In genomic region chr1:51433972-51434510, GRCh38 we compare ENCODE assay signal across 11 cellular contexts.
DNase-seq lines count a peak whose midpoint lies in the region; ATAC-seq and TF ChIP-seq lines count a peak whose summit lies in the region.
"Had no signal": no experiment of that assay in that cellular context is flagged by ENCODE, and none has a peak within 500 bp of the region (broad histone marks: within the 10 kb centered on the region; RNA-seq: fewer than 3 reads in every experiment).

No MANE protein-coding gene starts in this region.

- TF ChIP-seq CTCF in PC-9 (conservative IDR thresholded peaks at IDR 0.05) (no peak), dorsolateral prefrontal cortex (IDR thresholded peaks at IDR 0.05 in 54 of 56, conservative IDR thresholded peaks at IDR 0.05 in 2 of 56; ENCODE audit: low read depth in 1 of 56, partially characterized antibody in 56 of 56) (no peak)

- peaks cover 36% of the 10 kb centered on the region for H3K36me3 Mint-ChIP-seq in activated CD4-positive, alpha-beta T cell treated with anti-CD3 and anti-CD28 coated beads, Interleukin-2, amount 10 ng/mL, durations not matched to agents 24 days and 14 days (ENCODE audit: low read depth)

- no peaks in the 10 kb centered on the region for H3K79me2 ChIP-seq in PC-9 (ENCODE audit: low read depth)

- H3K9me2 ChIP-seq in PC-9 (ENCODE audit: insufficient read depth): no peaks in the 10 kb centered on the region

- CTCF ChIA-PET in PC-9 (lab: Charles Lee): interaction anchor here (0.6 kb wide), 1 partner anchor 15 kb away, joined by 4 read pairs; no protein-coding TSS in a partner anchor

- H3K4me3 Mint-ChIP-seq in activated CD4-positive, alpha-beta T cell treated with anti-CD3 and anti-CD28 coated beads, Interleukin-2, amount 10 ng/mL, durations not matched to agents 24 days and 14 days: peak overlapping the region; percentile 28

- H3K27me3 Mint-ChIP-seq in activated CD4-positive, alpha-beta T cell treated with anti-CD3 and anti-CD28 coated beads, Interleukin-2, amount 10 ng/mL, durations not matched to agents 24 days and 14 days: no peaks in the 10 kb centered on the region

- H3K4me3 ChIP-seq in PC-9: no peak overlapping the region
- no peak overlapping the region for H3K4me3 ChIP-seq in dorsolateral prefrontal cortex
- H3K4me3 ChIP-seq in skin epidermis: no peak overlapping the region

- no peak overlapping the region for H3K4me2 ChIP-seq in PC-9

- intact Hi-C loops in activated CD4-positive, alpha-beta T cell treated with anti-CD3 and anti-CD28 coated beads, Interleukin-2, amount 10 ng/mL, durations not matched to agents 24 days and 14 days (cut with micrococcal nuclease): no loop called here
- intact Hi-C loops in PC-9 (cut with micrococcal nuclease; ENCODE audit: unreplicated experiment): no loop called here
- intact Hi-C loops in dorsolateral prefrontal cortex (cut with DNase I): no loop called here

- no peaks in the 10 kb centered on the region for H4K20me1 ChIP-seq in PC-9 (ENCODE audit: insufficient read depth)

- no peak for DNase-seq in activated CD4-positive, alpha-beta T cell treated with anti-CD3 and anti-CD28 coated beads, Interleukin-2, amount 10 ng/mL, durations not matched to agents 24 days and 14 days
- no peak for DNase-seq in activated CD4-positive, alpha-beta T cell treated with anti-CD3 and anti-CD28 coated beads for 1 hour
- DNase-seq in PC-9: no peak
- DNase-seq in dorsolateral prefrontal cortex: no peak
- DNase-seq in GM03348 (ENCODE audit: low spot score): no peak
- no peak for DNase-seq in NCI-H1105 treated with DMSO at 0.1 percent for 48 hours (lab: John Stamatoyannopoulos, UW)
- DNase-seq: activated CD4-positive, CD25-positive, alpha-beta regulatory T cell treated with anti-CD3 and anti-CD28 coated beads, Interleukin-2, amount 50 U/mL, for 72 hours; stimulated activated CD4-positive, alpha-beta T cell treated with anti-CD3 and anti-CD28 coated beads, Interleukin-12 subunit alpha, Interleukin-12 subunit beta, amount 100 ng/mL, for 4 hours had no signal

- H3K27ac ChIP-seq in PC-9 (peak overlapping the region; percentile 14; the same call in 1 of the 2 replicates), dorsolateral prefrontal cortex (peak overlapping the region in 35 of 59 donors; percentile 1 to 63 (median 30)), skin epidermis (peak overlapping the region in 13 of 21 experiments; percentile 1 to 75 (median 52))

- H2AFZ ChIP-seq in PC-9: no peak overlapping the region

- H3K9me3 ChIP-seq in PC-9 (ENCODE audit: insufficient read depth, low read depth): no peaks in the 10 kb centered on the region

- POLR2A ChIA-PET in PC-9 (lab: Charles Lee; ENCODE audit: unreplicated experiment): no interaction called here

- peaks cover 5% of the 10 kb centered on the region; the same call in 1 of the 2 replicates for H3F3A ChIP-seq in PC-9 (ENCODE audit: insufficient read depth, low read depth)

- H3K27ac Mint-ChIP-seq in activated CD4-positive, alpha-beta T cell treated with anti-CD3 and anti-CD28 coated beads, Interleukin-2, amount 10 ng/mL, durations not matched to agents 24 days and 14 days: peak overlapping the region; percentile 49

- H3K27me3 ChIP-seq in PC-9 (ENCODE audit: insufficient read depth, low read depth) (no peaks in the 10 kb centered on the region), dorsolateral prefrontal cortex (no peaks in the 10 kb centered on the region)

- peaks cover 25% of the 10 kb centered on the region for H3K4me1 Mint-ChIP-seq in activated CD4-positive, alpha-beta T cell treated with anti-CD3 and anti-CD28 coated beads, Interleukin-2, amount 10 ng/mL, durations not matched to agents 24 days and 14 days

- H3K9me3 Mint-ChIP-seq in activated CD4-positive, alpha-beta T cell treated with anti-CD3 and anti-CD28 coated beads, Interleukin-2, amount 10 ng/mL, durations not matched to agents 24 days and 14 days: no peaks in the 10 kb centered on the region

- BruUV-seq in PC-9 (replicated peaks; lab: Mats Ljungman, UMichigan): no TSS peak

- ATAC-seq in HG02798 (IDR thresholded peaks at IDR 0.05; ENCODE audit: poor library complexity, unreplicated experiment): no peak
- ATAC-seq: Panc1 had no signal

- H3K4me1 ChIP-seq in PC-9 (replicated peaks; ENCODE audit: insufficient read depth): peaks cover 9% of the 10 kb centered on the region

- H3K36me3 ChIP-seq in PC-9 (ENCODE audit: low read depth): peaks cover 6% of the 10 kb centered on the region
